In the genomic region with DNA sequence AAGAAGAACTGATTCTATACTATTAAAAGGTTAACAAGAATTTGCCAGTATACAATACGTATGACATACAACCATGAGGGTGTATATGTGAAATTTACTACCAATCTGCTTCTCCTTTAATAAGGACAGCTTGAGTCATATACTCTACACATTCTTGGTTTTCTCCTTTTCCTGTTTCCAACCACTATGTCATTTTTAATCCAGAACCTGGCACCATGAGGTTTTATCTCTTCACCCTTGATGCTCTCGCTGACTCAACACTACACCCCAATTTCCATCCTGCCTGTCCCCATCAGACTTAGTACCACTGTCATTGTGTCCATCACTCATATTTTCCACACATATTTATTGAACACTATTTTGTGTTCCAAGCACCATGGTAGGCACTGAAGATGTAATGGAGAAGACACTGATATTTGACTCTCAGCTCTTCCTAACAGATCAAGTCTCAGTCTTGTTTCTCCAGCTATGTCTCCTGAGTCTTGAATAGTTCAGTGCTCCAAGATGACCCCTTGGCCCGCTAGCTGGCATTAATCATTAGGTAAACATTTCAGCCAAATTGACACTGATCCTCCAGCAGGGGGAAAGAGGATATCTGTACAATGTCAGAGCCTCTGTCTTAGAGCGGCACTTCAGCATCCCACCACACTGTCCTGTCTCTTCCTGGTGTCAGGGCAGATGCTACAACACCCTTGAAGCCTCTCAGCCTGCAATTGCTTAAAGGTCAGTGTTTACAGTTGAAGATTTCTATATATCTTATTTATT, we compare ENCODE assay signal across 14 cellular contexts. TPM values are rescaled to one million over a fixed set of nuclear protein-coding genes. Genes with fewer than 3 reads are reported as not detected.
DNase-seq lines count a peak whose midpoint lies in the region; ATAC-seq and TF ChIP-seq lines count a peak whose summit lies in the region.
"Had no signal": no experiment of that assay in that cellular context is flagged by ENCODE, and none has a peak within 500 bp of the region (broad histone marks: within the 10 kb centered on the region; RNA-seq: fewer than 3 reads in every experiment).

No MANE protein-coding gene starts in this region.

- H3K27me3 ChIP-seq in IMR-90 (ENCODE audit: control insufficient read depth, insufficient read depth, low read length) (no peaks in the 10 kb centered on the region), osteoblast (ENCODE audit: insufficient read depth, low read length) (no peaks in the 10 kb centered on the region)
- H3K27me3 ChIP-seq: tibial artery had no signal

- no peak overlapping the region for H3K56ac ChIP-seq in IMR-90 (ENCODE audit: extremely low read depth, insufficient read depth, low read length)

- H3K23ac ChIP-seq in IMR-90 (ENCODE audit: low read depth, low read length): peak overlapping the region; percentile 37; the same call in 1 of the 2 replicates

- H3K4me3 ChIP-seq in IMR-90 (ENCODE audit: insufficient read depth, low read depth, low read length) (no peak overlapping the region), osteoblast (ENCODE audit: insufficient read depth, low read length) (no peak overlapping the region)
- H3K4me3 ChIP-seq: left ventricle myocardium inferior, tibial artery had no signal

- CTCF ChIA-PET in IMR-90 (lab: Yijun Ruan, JAX): no interaction called here

- WGBS in IMR-90 (ENCODE audit: extremely low coverage in 2 of 2, insufficient read length in 1 of 2), 2 experiments: 100% methylated on average over 1 of the region's 4 CpGs; no CpG with 5 or more reads in 1 of the 2 experiments

- H3K4me1 ChIP-seq in IMR-90 (ENCODE audit: control insufficient read depth, insufficient read depth, low read length) (peaks cover 19% of the 10 kb centered on the region), osteoblast (ENCODE audit: insufficient read depth, low read length) (peaks cover 32% of the 10 kb centered on the region)
- H3K4me1 ChIP-seq: left ventricle myocardium inferior had no signal

- H4K20me1 ChIP-seq in IMR-90 (ENCODE audit: insufficient read depth, low read length): no peaks in the 10 kb centered on the region
- no peaks in the 10 kb centered on the region for H4K20me1 ChIP-seq in osteoblast (ENCODE audit: insufficient read depth, low read length)

- intact Hi-C loops in IMR-90 (cut with micrococcal nuclease): no loop called here

- TF ChIP-seq POLR2A in IMR-90 (IDR thresholded peaks at IDR 0.05; ENCODE audit: low read depth, low read length): no peak

- H2AFZ ChIP-seq in IMR-90 (replicated peaks; ENCODE audit: low read length, poor library complexity): peak overlapping the region; percentile 37
- no peak overlapping the region for H2AFZ ChIP-seq in osteoblast (ENCODE audit: low read length)

- no peak overlapping the region for H2AK9ac ChIP-seq in IMR-90 (replicated peaks; ENCODE audit: low read depth, low read length, poor library complexity)

- dilution Hi-C loops in IMR-90 (cut with HindIII; ENCODE audit: low sequenced_read_pairs, unreplicated experiment): no loop called here

- H3K14ac ChIP-seq in IMR-90 (replicated peaks; ENCODE audit: low read depth, low read length): peak overlapping the region; percentile 67

- peak overlapping the region in 1 of 2 experiments; percentile 31; a peak in 2 of 4 replicates for H4K8ac ChIP-seq in IMR-90 (ENCODE audit: low read depth in 2 of 2, low read length in 2 of 2)

- no peak overlapping the region; the same call in 1 of the 2 replicates for H3K9ac ChIP-seq in IMR-90 (ENCODE audit: low read depth, low read length)

- no peak overlapping the region; the same call in 1 of the 2 replicates for H4K5ac ChIP-seq in IMR-90 (ENCODE audit: low read depth, low read length)

- ATAC-seq in GM18511 (IDR thresholded peaks at IDR 0.05; ENCODE audit: unreplicated experiment) (peak; percentile 24), IMR-90 (ENCODE audit: low read depth) (no peak), GM21447 (IDR thresholded peaks at IDR 0.05; ENCODE audit: unreplicated experiment) (no peak)

- peak; percentile 33 for DNase-seq in IMR-90
- DNase-seq in amniotic epithelial cell (ENCODE audit: low read depth): peak; percentile 53
- peak; percentile 68 for DNase-seq in osteoblast (ENCODE audit: insufficient read length, low spot score, missing footprints)
- no peak for DNase-seq in NCI-H1048 (lab: John Stamatoyannopoulos, UW)
- no peak for DNase-seq in activated CD4-positive, alpha-beta T cell treated with anti-CD3 and anti-CD28 coated beads, Interleukin-2, amount 50 U/mL, for 1 hour
- no peak for DNase-seq in GM20000 (ENCODE audit: low spot score)
- DNase-seq: activated CD8-positive, alpha-beta memory T cell treated with anti-CD3 and anti-CD28 coated beads, Interleukin-2, amount 50 U/mL, for 48 hours; caudate nucleus; left ventricle myocardium inferior; NCI-H1092; posterior cingulate gyrus; tibial artery had no signal

- H2BK20ac ChIP-seq in IMR-90 (ENCODE audit: low read depth, low read length): peak overlapping the region; percentile 78

- H3K27ac ChIP-seq in IMR-90 (ENCODE audit: insufficient read depth, low read length) (no peak overlapping the region; the same call in 1 of the 2 replicates), osteoblast (ENCODE audit: low read depth, low read length) (no peak overlapping the region)
- H3K27ac ChIP-seq: left ventricle myocardium inferior, tibial artery had no signal

- no peak for TF ChIP-seq RAD21 in IMR-90 (IDR thresholded peaks at IDR 0.05; ENCODE audit: low read length)

- peak overlapping the region; percentile 65 for H3K18ac ChIP-seq in IMR-90 (ENCODE audit: low read depth, low read length)

- peak overlapping the region; percentile 63 for H2BK5ac ChIP-seq in IMR-90 (ENCODE audit: low read depth, low read length, poor library complexity, severe bottlenecking)

- peak overlapping the region; percentile 73 for H3K4ac ChIP-seq in IMR-90 (ENCODE audit: low read depth, low read length)

- TF ChIP-seq CTCF in IMR-90 (conservative IDR thresholded peaks at IDR 0.05; ENCODE audit: low read depth, low read length) (0 out of 2 replicates have a peak, but pooled peaks have one; percentile 8), osteoblast (IDR thresholded peaks at IDR 0.05; ENCODE audit: extremely low read depth, low read depth, low read length) (peak; percentile 28), GM20000 (IDR thresholded peaks at IDR 0.05; ENCODE audit: extremely low read depth, missing control alignments) (no peak)

- H3K9me1 ChIP-seq in IMR-90 (ENCODE audit: insufficient read depth, low read length): peaks cover 8% of the 10 kb centered on the region

- 0 out of 2 replicates have a peak overlapping the region, but pooled peaks have one; percentile 11 for H2AK5ac ChIP-seq in IMR-90 (ENCODE audit: low read depth, low read length)

- peak overlapping the region; percentile 33; the same call in 1 of the 2 replicates for H3K4me2 ChIP-seq in IMR-90 (ENCODE audit: low read depth, low read length)
- peak overlapping the region; percentile 5 for H3K4me2 ChIP-seq in osteoblast (ENCODE audit: insufficient read depth, low read length)

- POLR2A ChIA-PET in IMR-90 (lab: Charles Lee; ENCODE audit: unreplicated experiment): interaction anchor here (1.3 kb wide), 1 partner anchor 10 kb away, joined by 3 read pairs; no protein-coding TSS in a partner anchor

- H2BK15ac ChIP-seq in IMR-90 (ENCODE audit: low read depth, low read length): peak overlapping the region; percentile 75; the same call in 2 of the 3 replicates

- no TSS peak for BruUV-seq in IMR-90 (replicated peaks; lab: Mats Ljungman, UMichigan)

- H3K9me3 ChIP-seq in IMR-90 (ENCODE audit: control insufficient read depth, insufficient read depth, low read length): no peaks in the 10 kb centered on the region
- H3K9me3 ChIP-seq in osteoblast (ENCODE audit: low read depth, low read length): no peaks in the 10 kb centered on the region
- H3K9me3 ChIP-seq: left ventricle myocardium inferior, tibial artery had no signal

- in situ Hi-C loops in IMR-90 (cut with MboI; ENCODE audit: low sequenced_read_pairs): no loop called here

- H4K91ac ChIP-seq in IMR-90 (ENCODE audit: insufficient read depth, low read depth, low read length): peak overlapping the region; percentile 51; the same call in 1 of the 2 replicates

- H3K79me1 ChIP-seq in IMR-90 (ENCODE audit: low read depth in 1 of 2, low read length in 2 of 2): no peaks in the 10 kb centered on the region

- H2BK120ac ChIP-seq in IMR-90 (ENCODE audit: low read depth, low read length): peak overlapping the region; percentile 63

- no peaks in the 10 kb centered on the region for H3K79me2 ChIP-seq in osteoblast (ENCODE audit: insufficient read depth, low read length)

- H3K36me3 ChIP-seq in IMR-90 (ENCODE audit: control insufficient read depth, insufficient read depth, low read length): no peaks in the 10 kb centered on the region
- H3K36me3 ChIP-seq in osteoblast (ENCODE audit: insufficient read depth, low read length): no peaks in the 10 kb centered on the region
- H3K36me3 ChIP-seq: left ventricle myocardium inferior, tibial artery had no signal

TF ChIP-seq in IMR-90, 13 proteins besides CTCF, POLR2A, EP300 and RAD21:
- no peak for TF ChIP-seq MAFK (IDR thresholded peaks at IDR 0.05; ENCODE audit: low read depth, low read length)
- no peak for TF ChIP-seq SMC3 (IDR thresholded peaks at IDR 0.05; ENCODE audit: low read depth, low read length)
- TF ChIP-seq RFX5 (IDR thresholded peaks at IDR 0.05; ENCODE audit: low read depth, low read length): no peak
- no peak for TF ChIP-seq CHD1 (IDR thresholded peaks at IDR 0.05; ENCODE audit: low read depth, low read length)
- TF ChIP-seq, protein P1, sequence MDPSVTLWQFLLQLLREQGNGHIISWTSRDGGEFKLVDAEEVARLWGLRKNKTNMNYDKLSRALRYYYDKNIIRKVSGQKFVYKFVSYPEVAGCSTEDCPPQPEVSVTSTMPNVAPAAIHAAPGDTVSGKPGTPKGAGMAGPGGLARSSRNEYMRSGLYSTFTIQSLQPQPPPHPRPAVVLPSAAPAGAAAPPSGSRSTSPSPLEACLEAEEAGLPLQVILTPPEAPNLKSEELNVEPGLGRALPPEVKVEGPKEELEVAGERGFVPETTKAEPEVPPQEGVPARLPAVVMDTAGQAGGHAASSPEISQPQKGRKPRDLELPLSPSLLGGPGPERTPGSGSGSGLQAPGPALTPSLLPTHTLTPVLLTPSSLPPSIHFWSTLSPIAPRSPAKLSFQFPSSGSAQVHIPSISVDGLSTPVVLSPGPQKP (IDR thresholded peaks at IDR 0.05; ENCODE audit: borderline replicate concordance, low read depth, low read length): no peak
- no peak for TF ChIP-seq FOS (IDR thresholded peaks at IDR 0.05; ENCODE audit: low read depth, low read length)
- no peak for TF ChIP-seq RCOR1 (IDR thresholded peaks at IDR 0.05; ENCODE audit: insufficient replicate concordance, low read length)
- no peak for TF ChIP-seq MXI1 (IDR thresholded peaks at IDR 0.05; ENCODE audit: borderline replicate concordance, low read depth, low read length)
- no peak for TF ChIP-seq CEBPB (IDR thresholded peaks at IDR 0.05; ENCODE audit: low read depth, low read length)
- no peak for TF ChIP-seq NFE2L2 (IDR thresholded peaks at IDR 0.05; ENCODE audit: low read depth, low read length)
- no peak for TF ChIP-seq BHLHE40 (IDR thresholded peaks at IDR 0.05; ENCODE audit: low read depth, low read length)
TF ChIP-seq in IMR-90: peak in this region for 0.

RNA-seq across cellular contexts. Expression of a gene that starts 11.2 kb away (rescaled TPM):
- 109 and 119 TPM in 2 replicates for total RNA-seq in IMR-90 (2012; rRNA removed)
- polyA plus RNA-seq in IMR-90 (2012; rRNA removed): 133 and 151 TPM in 2 replicates
- 59.3 and 60.5 TPM in 2 replicates for polyA plus RNA-seq in IMR-90 (2012; cell fraction: cytosol; rRNA removed)
- polyA plus RNA-seq in IMR-90 (2012; cell fraction: nucleus; rRNA removed; ENCODE audit: low replicate concordance): 44.8 and 87.0 TPM in 2 replicates
- total RNA-seq in osteoblast: 311 and 720 TPM in 2 replicates

Comparison
In these comparisons a context has a peak if more than half of its experiments do, and no peak if none do; other contexts are left out.
1. DNase-seq: peak in IMR-90 (single experiment), amniotic epithelial cell (single experiment) and osteoblast (single experiment); none in NCI-H1048 (single experiment), activated CD4-positive, alpha-beta T cell treated with anti-CD3 and anti-CD28 coated beads, Interleukin-2, amount 50 U/mL, for 1 hour (single experiment) and GM20000 (single experiment).